ENCODE assay signal across 8 cellular contexts in genomic region chr17:59154721-59155438, GRCh38. TPM values are rescaled to one million over a fixed set of nuclear protein-coding genes. Genes with fewer than 3 reads are reported as not detected.
DNase-seq lines count a peak whose midpoint lies in the region; ATAC-seq, FAIRE-seq and TF ChIP-seq lines count a peak whose summit lies in the region.

TSS of gene SKA2 (minus strand) at chr17:59155186. CDS start at chr17:59155163, 23 bp downstream.

- peak within 1 kb of the TSS; percentile 90 for H3K4me2 ChIP-seq in A549

- H3K27ac ChIP-seq in A549, result peak within 1 kb of the TSS; percentile 89 to 93
- H3K27ac ChIP-seq in lung (ENCODE audit: low read depth in 1 of 2, low read length in 1 of 2), result peak within 1 kb of the TSS; percentile 62 to 78

- H3K36me3 ChIP-seq in lung (ENCODE audit: control insufficient read depth in 2 of 2, insufficient read depth in 2 of 2, low read length in 2 of 2), result no peaks in the 10 kb centered on the region

- peak; percentile 36 for TF ChIP-seq POLR2A in A549 (IDR thresholded peaks at IDR 0.05; ENCODE audit: low read length)

- peaks cover 71% of the 10 kb centered on the region for H3K4me1 ChIP-seq in A549
- peaks cover 3 to 5% of the 10 kb centered on the region in 2 donors for H3K4me1 ChIP-seq in lung (ENCODE audit: control insufficient read depth in 2 of 2, insufficient read depth in 2 of 2, low read length in 2 of 2)

- H3K4me3 ChIP-seq in A549 (peak within 1 kb of the TSS; percentile 77), lung (peak within 1 kb of the TSS; percentile 64)

- peaks cover 45% of the 10 kb centered on the region for H3K4me1 Mint-ChIP-seq in activated CD4-positive, alpha-beta T cell treated with anti-CD3 and anti-CD28 coated beads, Interleukin-2, amount 10 ng/mL, durations not matched to agents 24 days and 14 days

- H3K9me3 ChIP-seq in A549 (no peaks in the 10 kb centered on the region), lung (ENCODE audit: control insufficient read depth in 2 of 2, insufficient read depth in 1 of 2, low read length in 1 of 2) (no peaks in the 10 kb centered on the region)

- H3K4me3 Mint-ChIP-seq in activated CD4-positive, alpha-beta T cell treated with anti-CD3 and anti-CD28 coated beads, Interleukin-2, amount 10 ng/mL, durations not matched to agents 24 days and 14 days, result no peak within 1 kb of the TSS

- FAIRE-seq in A549 (lab: Jason Lieb, UNC), result peak; percentile 98

- H3K27ac Mint-ChIP-seq in activated CD4-positive, alpha-beta T cell treated with anti-CD3 and anti-CD28 coated beads, Interleukin-2, amount 10 ng/mL, durations not matched to agents 24 days and 14 days, result no peak within 1 kb of the TSS

- no peaks in the 10 kb centered on the region for H3K27me3 ChIP-seq in lung (ENCODE audit: control insufficient read depth, insufficient read depth)

- 0% methylated on average over 39 of the region's 39 CpGs for WGBS in A549 (ENCODE audit: missing lambda C conversion rate)
- WGBS in lung, 2 donors, result 0% methylated on average over 39 of the region's 39 CpGs

- intact Hi-C loops in activated CD4-positive, alpha-beta T cell treated with anti-CD3 and anti-CD28 coated beads, Interleukin-2, amount 10 ng/mL, durations not matched to agents 24 days and 14 days (cut with micrococcal nuclease), result loop anchor here (1.0 to 10.0 kb wide), 9 partner anchors 49 to 1447 kb away; partner anchors contain the start of genes CLTC, GDPD1, PPM1D and RPS6KB1

- no peak for TF ChIP-seq RAD21 in A549 (conservative IDR thresholded peaks at IDR 0.05 in 1 of 2, IDR thresholded peaks at IDR 0.05 in 1 of 2)

- H3K9me3 Mint-ChIP-seq in activated CD4-positive, alpha-beta T cell treated with anti-CD3 and anti-CD28 coated beads, Interleukin-2, amount 10 ng/mL, durations not matched to agents 24 days and 14 days, result no peaks in the 10 kb centered on the region

- CTCF ChIA-PET in A549 (lab: Yijun Ruan, JAX), result interaction anchor here (0.6 to 3.9 kb wide), 6 partner anchors 10 to 346 kb away, joined by 3 to 18 read pairs (median 3); partner anchors contain the start of gene TRIM37

- H3K36me3 Mint-ChIP-seq in activated CD4-positive, alpha-beta T cell treated with anti-CD3 and anti-CD28 coated beads, Interleukin-2, amount 10 ng/mL, durations not matched to agents 24 days and 14 days (ENCODE audit: low read depth), result peaks cover 10% of the 10 kb centered on the region

- POLR2A ChIA-PET in A549 (lab: Yijun Ruan, JAX), result interaction anchor here (0.5 to 2.9 kb wide), 14 partner anchors 8 to 636 kb away, joined by 3 to 27 read pairs (median 4); partner anchors contain the start of genes CLTC, DHX40, GDPD1 and SMG8

- TF ChIP-seq CTCF in A549 (IDR thresholded peaks at IDR 0.05), result no peak
- no peak for TF ChIP-seq CTCF in lung (IDR thresholded peaks at IDR 0.05; ENCODE audit: control extremely low read depth, extremely low read depth)

- peak; percentile 93 for ATAC-seq in A549
- ATAC-seq in GM19023 (IDR thresholded peaks at IDR 0.05; ENCODE audit: unreplicated experiment), result peak; percentile 84
- peak; percentile 85 for ATAC-seq in HG03175 (IDR thresholded peaks at IDR 0.05; ENCODE audit: unreplicated experiment)
- ATAC-seq in lung (ENCODE audit: insufficient read depth, low FRiP score), result peak; percentile 94

- TF ChIP-seq EP300 in A549 (IDR thresholded peaks at IDR 0.05), result no peak

- DNase-seq in A549 (ENCODE audit: low read depth in 1 of 2, low spot score in 1 of 2), result peak; percentile 95 to 100
- DNase-seq in NCI-H226, result peak; percentile 99
- DNase-seq in activated CD4-positive, alpha-beta T cell treated with anti-CD3 and anti-CD28 coated beads, Interleukin-2, amount 10 ng/mL, durations not matched to agents 24 days and 14 days, result peak; percentile 99
- peak; percentile 100 for DNase-seq in dedifferentiated amniotic fluid mesenchymal stem cell (ENCODE audit: extremely low spot score)
- peak; percentile 97 for DNase-seq in lung (ENCODE audit: low spot score)
- peak; percentile 92 to 98 (median 93) for DNase-seq in stimulated activated CD4-positive, alpha-beta T cell treated with anti-CD3 and anti-CD28 coated beads, TNF-alpha, amount 100 ng/mL, for 48 hours (ENCODE audit: low read depth in 3 of 3)

- H3K27me3 Mint-ChIP-seq in activated CD4-positive, alpha-beta T cell treated with anti-CD3 and anti-CD28 coated beads, Interleukin-2, amount 10 ng/mL, durations not matched to agents 24 days and 14 days, result no peaks in the 10 kb centered on the region

TF ChIP-seq in A549, 52 proteins besides CTCF, POLR2A, EP300 and RAD21 (continues in another document):
- TF ChIP-seq USF2 (IDR thresholded peaks at IDR 0.05) (no peak), GATA3 (IDR thresholded peaks at IDR 0.05; ENCODE audit: borderline replicate concordance) (peak; percentile 55; the same call in 1 of the 2 replicates), ZNF302 (CRISPR knock-in tag; IDR thresholded peaks at IDR 0.05) (no peak), FOSL2 (IDR thresholded peaks at IDR 0.05) (no peak), FOSL2 (CRISPR knock-in tag; IDR thresholded peaks at IDR 0.05) (peak; percentile 48), POLR2AphosphoS2 (conservative IDR thresholded peaks at IDR 0.05; ENCODE audit: low read length) (no peak), TFCP2L1 (CRISPR knock-in tag; IDR thresholded peaks at IDR 0.05) (peak; percentile 51; the same call in 1 of the 2 replicates), NFE2L2 (conservative IDR thresholded peaks at IDR 0.05; ENCODE audit: low read length) (0 out of 2 replicates have a peak, but pooled peaks have one; percentile 8), JUNB (IDR thresholded peaks at IDR 0.05) (no peak), KDM1A (IDR thresholded peaks at IDR 0.05; ENCODE audit: low read depth) (no peak), FOSB (CRISPR knock-in tag; IDR thresholded peaks at IDR 0.05) (no peak), HEYL (CRISPR knock-in tag; IDR thresholded peaks at IDR 0.05) (no peak), NPAS2 (CRISPR knock-in tag; IDR thresholded peaks at IDR 0.05; ENCODE audit: borderline replicate concordance) (no peak; the same call in 1 of the 2 replicates), MAX (IDR thresholded peaks at IDR 0.05) (peak; percentile 85), TP53 (CRISPR knock-in tag; IDR thresholded peaks at IDR 0.05) (0 out of 2 replicates have a peak, but pooled peaks have one; percentile 23), RARB (CRISPR knock-in tag; IDR thresholded peaks at IDR 0.05) (no peak; the same call in 1 of the 2 replicates), CHD4 (IDR thresholded peaks at IDR 0.05; ENCODE audit: borderline replicate concordance) (no peak), HDAC2 (IDR thresholded peaks at IDR 0.05) (peak; percentile 75; the same call in 1 of the 2 replicates), RNF2 (IDR thresholded peaks at IDR 0.05; ENCODE audit: borderline replicate concordance, low read depth) (no peak), ZC3H11A (IDR thresholded peaks at IDR 0.05) (no peak), KDM5A (IDR thresholded peaks at IDR 0.05) (peak; percentile 95), PBX3 (IDR thresholded peaks at IDR 0.05) (peak; percentile 89), CEBPB (IDR thresholded peaks at IDR 0.05) (peak in 1 of 2 experiments; percentile 26; a peak in 1 of 4 replicates), ESRRA (IDR thresholded peaks at IDR 0.05; ENCODE audit: borderline replicate concordance, low read length) (no peak), FOXS1 (CRISPR knock-in tag; IDR thresholded peaks at IDR 0.05) (peak; percentile 95), CBX8 (IDR thresholded peaks at IDR 0.05) (no peak), JUN (IDR thresholded peaks at IDR 0.05) (peak; percentile 63 to 89; a peak in 4 of 5 replicates), ZFP36 (IDR thresholded peaks at IDR 0.05; ENCODE audit: borderline replicate concordance, partially characterized antibody) (no peak), EHF (CRISPR knock-in tag; IDR thresholded peaks at IDR 0.05) (peak; percentile 89), CBX2 (IDR thresholded peaks at IDR 0.05; ENCODE audit: borderline replicate concordance, low read depth) (no peak)

RNA-seq across cellular contexts. Expression of gene SKA2, which starts in this region (rescaled TPM):
- polyA plus RNA-seq in A549 (2011; rRNA removed) (43.4 and 59.6 TPM in 2 replicates), A549 (2017; fragmentation: RNase III; extraction: RNeasy Plus Mini Kit Qiagen cat#74134 plus additional on column Dnase treatment) (138 to 148 TPM (median 147 TPM) in 3 replicates), lung (10 to 100 TPM; 20.0 to 35.7 TPM)
- polyA plus RNA-seq in A549 (2012; cell fraction: cytosol; rRNA removed), result 19.3 and 21.9 TPM in 2 replicates
- 3.0 and 7.4 TPM in 2 replicates for polyA plus RNA-seq in A549 (2012; cell fraction: nucleus; rRNA removed)
- 18.7 and 20.5 TPM in 2 replicates for polyA minus RNA-seq in A549 (2011; rRNA and poly(A)+ RNA removed)
- 60.5 and 62.2 TPM in 2 replicates for total RNA-seq in activated CD4-positive, alpha-beta T cell treated with anti-CD3 and anti-CD28 coated beads, Interleukin-2, amount 10 ng/mL, durations not matched to agents 24 days and 14 days
- 10 to 100 TPM; 22.2 to 46.7 TPM for total RNA-seq in lung

Comparison
In these comparisons a context has a peak if more than half of its experiments do, and no peak if none do; other contexts are left out.
1. Peak in every context shown above with its lines: DNase-seq, ATAC-seq, H3K4me3 ChIP-seq and H3K27ac ChIP-seq.